21 cellular contexts compared by ENCODE assay signal in genomic region chr17:64256913-64257807, GRCh38. TPM values are rescaled to one million over a fixed set of nuclear protein-coding genes. Genes with fewer than 3 reads are reported as not detected.
DNase-seq lines count a peak whose midpoint lies in the region; ATAC-seq, FAIRE-seq and TF ChIP-seq lines count a peak whose summit lies in the region.
"Had no signal": no experiment of that assay in that cellular context is flagged by ENCODE, and none has a peak within 500 bp of the region (broad histone marks: within the 10 kb centered on the region; RNA-seq: fewer than 3 reads in every experiment).

No MANE protein-coding gene starts in this region.

- no peak for TF ChIP-seq POLR2A in H1 (IDR thresholded peaks at IDR 0.05; ENCODE audit: control extremely low read depth in 1 of 2, low read depth in 2 of 2, low read length in 2 of 2)

- 0 out of 2 replicates have a peak overlapping the region, but pooled peaks have one; percentile 33 for H2BK12ac ChIP-seq in H1 (ENCODE audit: low read depth, low read length)

- H3K79me2 ChIP-seq in H1 (ENCODE audit: control insufficient read depth in 1 of 2, insufficient read depth in 2 of 2, low read length in 2 of 2), result peaks cover 0 to 29% of the 10 kb centered on the region in 2 experiments; a peak in 3 of 4 replicates

- TF ChIP-seq CTCF in H1 (IDR thresholded peaks at IDR 0.05; ENCODE audit: control extremely low read depth in 1 of 3, insufficient read depth in 1 of 3, low read depth in 1 of 3, low read length in 3 of 3) (no peak), progenitor cell of endocrine pancreas (IDR thresholded peaks at IDR 0.05; ENCODE audit: unreplicated experiment) (no peak), mucosa of descending colon (IDR thresholded peaks at IDR 0.05) (no peak)

- H3K4ac ChIP-seq in H1 (replicated peaks; ENCODE audit: insufficient read length, low read depth, low read length), result no peak overlapping the region

- no peak overlapping the region for H2AFZ ChIP-seq in H1 (ENCODE audit: low read length)

- POLR2A ChIA-PET in H1 (lab: Charles Lee; ENCODE audit: partially characterized antibody), result interaction anchor here (1.6 kb wide), 1 partner anchor 112 kb away, joined by 3 read pairs; no protein-coding TSS in a partner anchor

- TF ChIP-seq RAD21 in H1 (IDR thresholded peaks at IDR 0.05 in 1 of 2, conservative IDR thresholded peaks at IDR 0.05 in 1 of 2; ENCODE audit: low read depth in 2 of 2, low read length in 2 of 2), result no peak

- DNase-seq in GM03348 (ENCODE audit: low spot score) (peak; percentile 54), RPMI7951 (ENCODE audit: low read depth) (peak; percentile 40), H1 (ENCODE audit: low read depth in 1 of 2, low spot score in 2 of 2) (no peak), progenitor cell of endocrine pancreas (ENCODE audit: low spot score, unreplicated experiment) (no peak), OCI-M2 (lab: John Stamatoyannopoulos, UW; ENCODE audit: unreplicated experiment) (no peak), mucosa of descending colon (no peak)
- no peak for DNase-seq in activated naive CD8-positive, alpha-beta T cell treated with anti-CD3 and anti-CD28 coated beads, Interleukin-2, amount 50 U/mL, for 24 hours
- DNase-seq: activated naive CD4-positive, alpha-beta T cell treated with anti-CD3 and anti-CD28 coated beads, Interleukin-2, amount 50 U/mL, for 16 hours; activated T-cell treated with anti-CD3 and anti-CD28 coated beads, Interleukin-2, amount 50 U/mL, for 24 hours; cerebellar nuclear complex; effector memory CD8-positive, alpha-beta T cell; left colon; NCI-H187; NK-92 treated with Interleukin-12 subunit alpha and Interleukin-12 subunit beta, amount 100 ng/mL, for 24 hours; stimulated activated CD8-positive, alpha-beta memory T cell treated with anti-CD3 and anti-CD28 coated beads, Interleukin-4, amount 100 ng/mL, for 48 hours; T1000 had no signal

- no peak overlapping the region for H3K56ac ChIP-seq in H1 (replicated peaks; ENCODE audit: insufficient read length, low read depth, low read length)

- H3K27ac Mint-ChIP-seq in progenitor cell of endocrine pancreas, result peak overlapping the region; percentile 87
- H3K27ac Mint-ChIP-seq in activated naive CD8-positive, alpha-beta T cell treated with anti-CD3 and anti-CD28 coated beads, Interleukin-2, amount 50 U/mL, for 24 hours, result no peak overlapping the region
- H3K27ac Mint-ChIP-seq: activated T-cell treated with anti-CD3 and anti-CD28 coated beads, Interleukin-2, amount 50 U/mL, for 24 hours; effector memory CD8-positive, alpha-beta T cell had no signal

- no peak for TF ChIP-seq EP300 in H1 (IDR thresholded peaks at IDR 0.05; ENCODE audit: borderline replicate concordance in 1 of 2, low read depth in 2 of 2, low read length in 2 of 2)

- no peak overlapping the region for H2BK20ac ChIP-seq in H1 (ENCODE audit: low read length)

- no peaks in the 10 kb centered on the region for H3K27me3 Mint-ChIP-seq in progenitor cell of endocrine pancreas
- no peaks in the 10 kb centered on the region for H3K27me3 Mint-ChIP-seq in activated naive CD8-positive, alpha-beta T cell treated with anti-CD3 and anti-CD28 coated beads, Interleukin-2, amount 50 U/mL, for 24 hours
- H3K27me3 Mint-ChIP-seq: activated T-cell treated with anti-CD3 and anti-CD28 coated beads, Interleukin-2, amount 50 U/mL, for 24 hours; effector memory CD8-positive, alpha-beta T cell had no signal

- no peak overlapping the region for H2BK120ac ChIP-seq in H1 (replicated peaks; ENCODE audit: low read depth, low read length)

- H3K4me3 ChIP-seq in H1 (ENCODE audit: extremely low read depth in 1 of 4, insufficient read depth in 2 of 4, low read depth in 3 of 4, low read length in 4 of 4) (no peak overlapping the region), mucosa of descending colon (no peak overlapping the region)
- H3K4me3 ChIP-seq: ascending aorta had no signal

- H2BK15ac ChIP-seq in H1 (ENCODE audit: low read length), result no peak overlapping the region

- H3K4me1 ChIP-seq in H1 (replicated peaks in 1 of 4; ENCODE audit: control insufficient read depth in 3 of 4, insufficient read depth in 4 of 4, low read length in 3 of 4) (peaks cover 0 to 8% (median 4%) of the 10 kb centered on the region in 4 experiments; a peak in 4 of 7 replicates), mucosa of descending colon (ENCODE audit: low read depth) (peaks cover 25% of the 10 kb centered on the region)

- H3K18ac ChIP-seq in H1 (ENCODE audit: extremely low read depth, low read length), result no peak overlapping the region

- no peak overlapping the region for H4K5ac ChIP-seq in H1 (ENCODE audit: insufficient read length, low read depth, low read length)

- H2AK5ac ChIP-seq in H1 (ENCODE audit: low read depth, low read length), result no peak overlapping the region

- no peak overlapping the region for H3K4me3 Mint-ChIP-seq in progenitor cell of endocrine pancreas (ENCODE audit: low read depth)
- H3K4me3 Mint-ChIP-seq in activated naive CD8-positive, alpha-beta T cell treated with anti-CD3 and anti-CD28 coated beads, Interleukin-2, amount 50 U/mL, for 24 hours, result no peak overlapping the region
- H3K4me3 Mint-ChIP-seq: activated T-cell treated with anti-CD3 and anti-CD28 coated beads, Interleukin-2, amount 50 U/mL, for 24 hours; effector memory CD8-positive, alpha-beta T cell had no signal

- peaks cover 0 to 4% of the 10 kb centered on the region in 2 experiments for H4K20me1 ChIP-seq in H1 (replicated peaks in 1 of 2; ENCODE audit: control insufficient read depth in 1 of 2, insufficient read depth in 2 of 2, low read length in 2 of 2)

- no peaks in the 10 kb centered on the region for H3K36me3 Mint-ChIP-seq in progenitor cell of endocrine pancreas (ENCODE audit: insufficient read depth)
- no peaks in the 10 kb centered on the region for H3K36me3 Mint-ChIP-seq in activated naive CD8-positive, alpha-beta T cell treated with anti-CD3 and anti-CD28 coated beads, Interleukin-2, amount 50 U/mL, for 24 hours (ENCODE audit: low read depth)

- WGBS in H1 (ENCODE audit: extremely low coverage in 1 of 2, insufficient coverage in 1 of 2, insufficient read length in 1 of 2, insufficient replicate concordance in 2 of 2, low coverage in 1 of 2, low lambda C conversion rate in 2 of 2, missing lambda C conversion rate in 1 of 2), 2 experiments, result 82% methylated on average over 9 of the region's 9 CpGs; no CpG with 5 or more reads in 1 of the 2 experiments

- no peak overlapping the region for H3K23ac ChIP-seq in H1 (ENCODE audit: insufficient read length)

- intact Hi-C loops in mucosa of descending colon (cut with DNase I, micrococcal nuclease), result loop anchor here in 1 of 2 donors (10.0 kb wide), 1 partner anchor 92 kb away; no protein-coding TSS in a partner anchor

- peaks cover 0 to 5% (median 3%) of the 10 kb centered on the region in 4 experiments; a peak in 3 of 7 replicates for H3K27me3 ChIP-seq in H1 (replicated peaks in 1 of 4; ENCODE audit: control insufficient read depth in 3 of 4, extremely low read depth in 1 of 4, insufficient read depth in 3 of 4, low read length in 3 of 4)
- H3K27me3 ChIP-seq: ascending aorta had no signal

- H3K9me3 ChIP-seq in H1 (ENCODE audit: insufficient read depth in 2 of 2, low read depth in 1 of 2, low read length in 1 of 2), result no peaks in the 10 kb centered on the region
- no peaks in the 10 kb centered on the region for H3K9me3 ChIP-seq in mucosa of descending colon
- H3K9me3 ChIP-seq: ascending aorta had no signal

- H3K27ac ChIP-seq in H1 (ENCODE audit: low read depth, low read length), result no peak overlapping the region
- H3K27ac ChIP-seq: ascending aorta, KMS-11 had no signal

- no peak overlapping the region for H3K14ac ChIP-seq in H1 (ENCODE audit: insufficient read length)

- H2BK5ac ChIP-seq in H1 (ENCODE audit: low read depth, low read length), result no peak overlapping the region

- ATAC-seq in HG02623 (IDR thresholded peaks at IDR 0.05; ENCODE audit: unreplicated experiment) (no peak), mucosa of descending colon (no peak)
- ATAC-seq in activated naive CD8-positive, alpha-beta T cell treated with anti-CD3 and anti-CD28 coated beads, Interleukin-2, amount 50 U/mL, for 24 hours, result no peak
- ATAC-seq: effector memory CD8-positive, alpha-beta T cell; left colon had no signal

- H3K79me1 ChIP-seq in H1 (ENCODE audit: low read depth, low read length), result peaks cover 6% of the 10 kb centered on the region

- FAIRE-seq in H1 (lab: Jason Lieb, UNC), result no peak
- FAIRE-seq: G401.6, RCC 7860 had no signal

- peaks cover 54% of the 10 kb centered on the region for H3K4me1 Mint-ChIP-seq in progenitor cell of endocrine pancreas (ENCODE audit: low read depth)
- peaks cover 25% of the 10 kb centered on the region for H3K4me1 Mint-ChIP-seq in activated naive CD8-positive, alpha-beta T cell treated with anti-CD3 and anti-CD28 coated beads, Interleukin-2, amount 50 U/mL, for 24 hours

- peaks cover 4% of the 10 kb centered on the region; the same call in 1 of the 2 replicates for H3K23me2 ChIP-seq in H1 (ENCODE audit: low read depth, low read length)

- no peak overlapping the region for H3K4me2 ChIP-seq in H1 (ENCODE audit: insufficient read depth in 1 of 2, low read depth in 2 of 2, low read length in 2 of 2)
- H3K4me2 ChIP-seq: KMS-11 had no signal

- H3K9ac ChIP-seq in H1 (replicated peaks in 1 of 4; ENCODE audit: extremely low read depth in 1 of 4, low read depth in 3 of 4, low read length in 3 of 4), result peak overlapping the region in 1 of 4 experiments; percentile 34; a peak in 1 of 7 replicates
- H3K9ac ChIP-seq: KMS-11 had no signal

- no peaks in the 10 kb centered on the region for H3K36me3 ChIP-seq in H1 (ENCODE audit: control insufficient read depth in 2 of 4, insufficient read depth in 4 of 4, low read length in 3 of 4)
- no peaks in the 10 kb centered on the region for H3K36me3 ChIP-seq in mucosa of descending colon (ENCODE audit: low read depth)
- H3K36me3 ChIP-seq: ascending aorta had no signal

- CTCF ChIA-PET in H1 (lab: Charles Lee; ENCODE audit: partially characterized antibody), result interaction anchor here (1.5 kb wide), 1 partner anchor 21 kb away, joined by 6 read pairs; no protein-coding TSS in a partner anchor

- H4K91ac ChIP-seq in H1 (replicated peaks; ENCODE audit: insufficient read length, low read length), result no peak overlapping the region

- H3K9me3 Mint-ChIP-seq in progenitor cell of endocrine pancreas (ENCODE audit: low read depth), result no peaks in the 10 kb centered on the region
- H3K9me3 Mint-ChIP-seq in activated naive CD8-positive, alpha-beta T cell treated with anti-CD3 and anti-CD28 coated beads, Interleukin-2, amount 50 U/mL, for 24 hours, result no peaks in the 10 kb centered on the region
- H3K9me3 Mint-ChIP-seq: activated T-cell treated with anti-CD3 and anti-CD28 coated beads, Interleukin-2, amount 50 U/mL, for 24 hours; effector memory CD8-positive, alpha-beta T cell had no signal

- no peak overlapping the region for H4K8ac ChIP-seq in H1 (ENCODE audit: extremely low read depth, insufficient read depth, low read length)

RNA-seq across cellular contexts. Expression of gene TEX2, which starts 5.9 kb away (rescaled TPM):
- 13.4 and 16.7 TPM in 2 replicates for total RNA-seq in RPMI7951 (2014; rRNA removed; shearing (Covaris generic))
- 15.6 and 16.3 TPM in 2 replicates for total RNA-seq in H1 (2021; fragmentation: NEBNext Ultra II Directional; extraction: Animal tissue kit (Norgen Biotek cat#: 25700))
- 6.1 TPM in 2 replicates for polyA plus RNA-seq in H1 (2011; rRNA removed)
- polyA plus RNA-seq in H1 (2011; cell fraction: cytosol; rRNA removed), result 7.3 TPM
- polyA plus RNA-seq in H1 (2011; cell fraction: nucleus; rRNA removed), result 8.8 TPM
- 7.0 to 8.2 TPM (median 7.3 TPM) in 4 replicates for polyA plus RNA-seq in H1 (2012, experiment 1 of 2)
- polyA plus RNA-seq in H1 (2012, experiment 2 of 2), result 1.3 TPM
- polyA plus RNA-seq in H1 (2013, experiment 1 of 2), result 10.4 TPM
- 12.8 TPM for polyA plus RNA-seq in H1 (2013, experiment 2 of 2)
- polyA minus RNA-seq in H1 (2011; rRNA and poly(A)+ RNA removed), result 14.8 and 15.2 TPM in 2 replicates
- 6.2 TPM for polyA minus RNA-seq in H1 (2011; cell fraction: cytosol; rRNA and poly(A)+ RNA removed)
- polyA minus RNA-seq in H1 (2011; cell fraction: nucleus; rRNA and poly(A)+ RNA removed), result 13.3 TPM
- total RNA-seq in progenitor cell of endocrine pancreas (30.2 and 31.5 TPM in 2 replicates), mucosa of descending colon (10 to 100 TPM; 27.5 to 38.5 (median 30.2) TPM)

Comparison
In these comparisons a context has a peak if more than half of its experiments do, and no peak if none do; other contexts are left out.
1. DNase-seq: peak in GM03348 (single experiment) and RPMI7951 (single experiment); none in H1 (0 of 2), progenitor cell of endocrine pancreas (single experiment), activated naive CD8-positive, alpha-beta T cell treated with anti-CD3 and anti-CD28 coated beads, Interleukin-2, amount 50 U/mL, for 24 hours (single experiment), OCI-M2 (single experiment) and mucosa of descending colon (0 of 3).